ENCODE assay signal across 9 cellular contexts in the genomic region with DNA sequence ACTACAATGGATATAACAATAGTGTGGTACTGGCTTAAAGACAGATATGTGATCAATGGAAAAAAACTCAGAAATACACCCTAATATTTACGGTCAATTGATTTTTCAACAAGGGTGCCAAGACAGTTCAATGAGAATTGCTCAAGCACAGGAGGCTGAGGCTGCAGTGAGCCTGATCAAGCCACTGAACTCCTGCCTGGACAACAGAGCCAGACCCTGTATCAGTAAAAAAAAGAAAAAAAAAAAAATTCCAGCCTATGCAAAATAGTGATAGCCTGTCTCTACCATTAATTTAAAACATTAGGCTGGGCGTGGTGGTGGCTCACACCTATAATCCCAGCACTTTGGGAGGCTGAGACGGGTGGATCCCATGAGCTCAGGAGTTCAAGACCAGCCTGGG.
"Had no signal": no experiment of that assay in that cellular context is flagged by ENCODE, and none has a peak within 500 bp of the region (broad histone marks: within the 10 kb centered on the region; RNA-seq: fewer than 3 reads in every experiment).

No MANE protein-coding gene starts in this region.

- H3K9me3 ChIP-seq: HAP-1 had no signal

- H3K27ac Mint-ChIP-seq: GM23338, HFFc6 had no signal

- ATAC-seq: GM23338, HCT116 had no signal

- H3K27ac ChIP-seq: GM23248 had no signal

- H2AFZ ChIP-seq: GM23248, GM23338 had no signal

- H3K9ac ChIP-seq: GM23248 had no signal

- FAIRE-seq: H1 had no signal

- H3K4me3 Mint-ChIP-seq: GM23338, HFFc6 had no signal

- H3K4me2 ChIP-seq: GM23338 had no signal

- DNase-seq: GM23248, GOT3, H7, HCEC 1CT, HFFc6 had no signal

- H3K36me3 ChIP-seq: HAP-1 had no signal

- H3K4me1 ChIP-seq: HAP-1 had no signal

- H3K9me3 Mint-ChIP-seq: GM23338 had no signal

- H3K4me3 ChIP-seq: GM23248, GM23338, HAP-1 had no signal

- H3K4me1 Mint-ChIP-seq: GM23338 had no signal
